ENCODE assay signal across 18 cellular contexts in genomic region chr5:139740138-139740992, GRCh38. TPM values are rescaled to one million over a fixed set of nuclear protein-coding genes. Genes with fewer than 3 reads are reported as not detected.
DNase-seq lines count a peak whose midpoint lies in the region; ATAC-seq, FAIRE-seq and TF ChIP-seq lines count a peak whose summit lies in the region.
"Had no signal": no experiment of that assay in that cellular context is flagged by ENCODE, and none has a peak within 500 bp of the region (broad histone marks: within the 10 kb centered on the region; RNA-seq: fewer than 3 reads in every experiment).

No MANE protein-coding gene starts in this region.

- H3K4me2 ChIP-seq in BLaER1 treated with 17β-estradiol and CSF1 and Interleukin-3, amounts not matched to agents 10 nM and 100 nM: peak overlapping the region; percentile 78 to 100 (median 97)
- H3K4me2 ChIP-seq in GM12878 (ENCODE audit: control insufficient read depth, insufficient read depth): peak overlapping the region; percentile 46
- H3K4me2 ChIP-seq: A549, KMS-11 had no signal

- TF ChIP-seq EP300 in GM12878 (IDR thresholded peaks at IDR 0.05; ENCODE audit: borderline replicate concordance in 1 of 2, control insufficient read depth in 1 of 2, low read depth in 2 of 2, low read length in 2 of 2): no peak

- intact Hi-C loops in GM12878 (cut with micrococcal nuclease; ENCODE audit: unreplicated experiment): no loop called here
- intact Hi-C loops in thyroid gland (cut with DNase I): no loop called here

- RAD21 ChIA-PET in GM12878 (lab: Charles Lee; ENCODE audit: unreplicated experiment): interaction anchor here (0.7 to 3.2 kb wide), 8 partner anchors 9 to 104 kb away, joined by 3 to 16 read pairs (median 3); no protein-coding TSS in a partner anchor

- no peak for TF ChIP-seq CTCF in GM12878 (IDR thresholded peaks at IDR 0.05 in 2 of 3, conservative IDR thresholded peaks at IDR 0.05 in 1 of 3; ENCODE audit: control insufficient read depth in 2 of 3, extremely low read depth in 1 of 3, insufficient read depth in 1 of 3, low read depth in 3 of 3, low read length in 3 of 3)
- TF ChIP-seq CTCF in thyroid gland (IDR thresholded peaks at IDR 0.05): no peak

- no peak for TF ChIP-seq RAD21 in GM12878 (IDR thresholded peaks at IDR 0.05; ENCODE audit: insufficient read depth, low read depth, low read length)

- in situ Hi-C loops in GM12878 (cut with MboI): no loop called here

- SMC1A ChIA-PET in GM12878 (lab: Charles Lee; ENCODE audit: uncharacterized antibody, unreplicated experiment): interaction anchor here (0.7 to 3.5 kb wide), 10 partner anchors 10 to 229 kb away, joined by 3 to 11 read pairs (median 4); no protein-coding TSS in a partner anchor

- ATAC-seq in HG02885 (IDR thresholded peaks at IDR 0.05; ENCODE audit: poor library complexity, unreplicated experiment) (peak; percentile 52), GM12878 (peak; percentile 40)
- ATAC-seq: A549 had no signal

- CTCF ChIA-PET in GM12878 (lab: Yijun Ruan, JAX): interaction anchor here (0.8 to 3.5 kb wide), 14 partner anchors 9 to 108 kb away, joined by 3 to 19 read pairs (median 5); no protein-coding TSS in a partner anchor

- BruUV-seq in GM12878 (replicated peaks; lab: Mats Ljungman, UMichigan): no TSS peak

- no peaks in the 10 kb centered on the region for H3K36me3 ChIP-seq in BLaER1 treated with 17β-estradiol and CSF1 and Interleukin-3, amounts not matched to agents 10 nM and 100 nM
- no peaks in the 10 kb centered on the region for H3K36me3 ChIP-seq in GM12878 (ENCODE audit: control insufficient read depth in 2 of 2, insufficient read depth in 2 of 2, low read length in 1 of 2)
- no peaks in the 10 kb centered on the region for H3K36me3 ChIP-seq in thyroid gland

- no peak for FAIRE-seq in GM12878 (lab: Jason Lieb, UNC)
- FAIRE-seq: A549 had no signal

- H3K9me3 ChIP-seq in BLaER1 treated with 17β-estradiol and CSF1 and Interleukin-3, amounts not matched to agents 10 nM and 100 nM (replicated peaks in 1 of 11): no peaks in the 10 kb centered on the region
- no peaks in the 10 kb centered on the region for H3K9me3 ChIP-seq in GM12878 (replicated peaks; ENCODE audit: control insufficient read depth, insufficient read depth, low read length)
- H3K9me3 ChIP-seq in thyroid gland: no peaks in the 10 kb centered on the region
- H3K9me3 ChIP-seq: A549 had no signal

- H3K79me2 ChIP-seq in GM12878 (ENCODE audit: control insufficient read depth, insufficient read depth, low read length): no peaks in the 10 kb centered on the region

- peaks cover 0 to 17% (median 0%) of the 10 kb centered on the region in 11 experiments; a peak in 3 of 22 replicates for H3K27me3 ChIP-seq in BLaER1 treated with 17β-estradiol and CSF1 and Interleukin-3, amounts not matched to agents 10 nM and 100 nM
- H3K27me3 ChIP-seq in GM12878 (replicated peaks in 1 of 2; ENCODE audit: control insufficient read depth in 2 of 2, insufficient read depth in 2 of 2, low read length in 1 of 2): no peaks in the 10 kb centered on the region
- no peaks in the 10 kb centered on the region for H3K27me3 ChIP-seq in thyroid gland

- H2AFZ ChIP-seq in GM12878 (ENCODE audit: control insufficient read depth, low read depth, low read length): no peak overlapping the region

- TF ChIP-seq POLR2A in GM12878 (IDR thresholded peaks at IDR 0.05; ENCODE audit: low read depth, low read length) (no peak), thyroid gland (IDR thresholded peaks at IDR 0.05) (no peak)

- 0 out of 22 replicates have a peak, but pooled peaks cover 0 to 27% (median 0%) of the 10 kb centered on the region in 11 experiments for H4K20me1 ChIP-seq in BLaER1 treated with 17β-estradiol and CSF1 and Interleukin-3, amounts not matched to agents 10 nM and 100 nM
- no peaks in the 10 kb centered on the region for H4K20me1 ChIP-seq in GM12878 (ENCODE audit: control insufficient read depth, insufficient read depth)

- POLR2A ChIA-PET in GM12878 (lab: Charles Lee): interaction anchor here (0.6 to 2.1 kb wide), 6 partner anchors 9 to 103 kb away, joined by 3 to 15 read pairs (median 3); no protein-coding TSS in a partner anchor

- H3K4me3 ChIP-seq in BLaER1 treated with 17β-estradiol and CSF1 and Interleukin-3, amounts not matched to agents 10 nM and 100 nM: peak overlapping the region in 8 of 10 experiments; percentile 4 to 51 (median 33); a peak in 9 of 20 replicates
- H3K4me3 ChIP-seq in GM12878 (no peak overlapping the region), thyroid gland (replicated peaks in 1 of 3) (no peak overlapping the region)
- H3K4me3 ChIP-seq: A549 had no signal

- WGBS in GM12878 (ENCODE audit: insufficient coverage, insufficient replicate concordance, low lambda C conversion rate, missing lambda C conversion rate): 20% methylated on average over 19 of the region's 19 CpGs
- 85 to 92% methylated on average over 13 to 15 of the region's 19 CpGs for WGBS in thyroid gland, 2 donors

- H3K9ac ChIP-seq in BLaER1 treated with 17β-estradiol and CSF1 and Interleukin-3, amounts not matched to agents 10 nM and 100 nM: peak overlapping the region; percentile 19 to 80 (median 51); a peak in 19 of 22 replicates
- H3K9ac ChIP-seq in GM12878 (ENCODE audit: control insufficient read depth, insufficient read depth, low read length): no peak overlapping the region
- H3K9ac ChIP-seq: KMS-11 had no signal

- DNase-seq in GM12878 (ENCODE audit: low read depth, low spot score): no peak
- peak; percentile 58 for DNase-seq in myocyte (ENCODE audit: low read depth)
- no peak for DNase-seq in NCI-H2107 (lab: John Stamatoyannopoulos, UW)
- DNase-seq in NCI-H2029 treated with DMSO at 0.1 percent for 48 hours (lab: John Stamatoyannopoulos, UW): no peak
- no peak for DNase-seq in thyroid gland
- no peak for DNase-seq in pons (ENCODE audit: low spot score)
- DNase-seq: activated CD4-positive, alpha-beta T cell treated with anti-CD3 and anti-CD28 coated beads, Interleukin-2, amount 10 ng/mL, durations not matched to agents 24 days and 14 days; effector CD4-positive, alpha-beta T cell; NCI-H1105; NCI-H446 treated with DMSO at 0.1 percent for 48 hours; SIG-M5; stimulated activated CD4-positive, alpha-beta T cell treated with anti-CD3 and anti-CD28 coated beads, Interleukin-4, amount 100 ng/mL, for 1 hour; T-helper 9 cell had no signal

- H3K4me1 ChIP-seq in BLaER1 treated with 17β-estradiol and CSF1 and Interleukin-3, amounts not matched to agents 10 nM and 100 nM: peaks cover 47 to 79% (median 76%) of the 10 kb centered on the region in 10 experiments
- H3K4me1 ChIP-seq in GM12878 (ENCODE audit: control insufficient read depth, insufficient read depth, low read length) (peaks cover 25% of the 10 kb centered on the region), thyroid gland (peaks cover 4 to 17% of the 10 kb centered on the region in 2 donors)

- peak overlapping the region in 9 of 11 experiments; percentile 23 to 88 (median 70); a peak in 17 of 22 replicates for H3K27ac ChIP-seq in BLaER1 treated with 17β-estradiol and CSF1 and Interleukin-3, amounts not matched to agents 10 nM and 100 nM
- H3K27ac ChIP-seq in GM12878 (ENCODE audit: control insufficient read depth, insufficient read depth) (no peak overlapping the region), thyroid gland (no peak overlapping the region)
- H3K27ac ChIP-seq: HL-60, KMS-11 had no signal

TF ChIP-seq in GM12878, 131 proteins besides CTCF, POLR2A, EP300 and RAD21 (continues in another document):
- no peak for TF ChIP-seq USF2 (IDR thresholded peaks at IDR 0.05; ENCODE audit: borderline replicate concordance, low read depth, low read length)

RNA-seq across cellular contexts. Expression of gene PSD2, which starts 55.2 kb away (rescaled TPM):
- 0.12 and 0.23 TPM in 2 replicates for total RNA-seq in GM12878 (2013; cell fraction: nucleolus; rRNA removed)
- total RNA-seq in GM12878 (2014; rRNA removed) (0.11 TPM in 1 of 2 replicates, not detected in the other), GM12878 (2014; rRNA removed; fragmentation: Illumina TruSeq; extraction: Trizol) (not detected in 2 replicates), GM12878 (2021) (not detected in 2 replicates), myocyte (0.05 TPM in 1 of 2 replicates, not detected in the other), thyroid gland (under 1 TPM in 3 of 4 donors, not detected in 1; 0.11 to 0.67 (median 0.13) TPM)
- 0.05 TPM for polyA plus RNA-seq in GM12878 (2011; ENCODE audit: low read depth)
- polyA plus RNA-seq in GM12878 (2011; rRNA removed) (0.04 and 0.07 TPM in 2 replicates), GM12878 (2014; fragmentation: Illumina TruSeq; extraction: Trizol) (0.03 and 0.05 TPM in 2 replicates), GM12878 (2014; fragmentation: Nextera tagmentation; extraction: Ambion mirVana) (under 1 TPM in 1 of 2 experiments, not detected in 1; 0.02 TPM), GM12878 (2014; rRNA removed) (0.03 TPM in 1 of 2 replicates, not detected in the other), GM12878 (2016; fragmentation: Nextera tagmentation; extraction: Ambion mirVana) (under 1 TPM in 1 of 2 experiments, not detected in 1; 0.14 TPM)
- 0.04 and 0.07 TPM in 2 replicates for polyA plus RNA-seq in GM12878 (2011; cell fraction: cytosol; rRNA removed)
- polyA plus RNA-seq in GM12878 (2011; cell fraction: nucleus; rRNA removed): 0.28 and 0.40 TPM in 2 replicates
- 0.04 and 0.15 TPM in 2 replicates for polyA plus RNA-seq in GM12878 (2012)
- 0.10 TPM in 1 of 2 replicates, not detected in the other for polyA minus RNA-seq in GM12878 (2011; rRNA and poly(A)+ RNA removed)
- polyA minus RNA-seq in GM12878 (2011; cell fraction: cytosol; rRNA and poly(A)+ RNA removed): not detected in 2 replicates
- not detected in 2 replicates for polyA minus RNA-seq in GM12878 (2011; cell fraction: nucleus; rRNA and poly(A)+ RNA removed)
- 0.79 TPM for polyA plus RNA-seq in myocyte (2012)
- total RNA-seq: activated CD4-positive, alpha-beta T cell treated with anti-CD3 and anti-CD28 coated beads, Interleukin-2, amount 10 ng/mL, durations not matched to agents 24 days and 14 days had no signal

Comparison
In these comparisons a context has a peak if more than half of its experiments do, and no peak if none do; other contexts are left out.
1. H3K27ac ChIP-seq: peak in BLaER1 treated with 17β-estradiol and CSF1 and Interleukin-3, amounts not matched to agents 10 nM and 100 nM (9 of 11); none in GM12878 (single experiment) and thyroid gland (0 of 3).
2. H3K4me3 ChIP-seq: peak in BLaER1 treated with 17β-estradiol and CSF1 and Interleukin-3, amounts not matched to agents 10 nM and 100 nM (8 of 10); none in GM12878 (single experiment) and thyroid gland (0 of 3).